Comparison of ENCODE assay signal across 24 cellular contexts in genomic region chr5:116666901-116667300, GRCh38.
"Had no signal": no experiment of that assay in that cellular context is flagged by ENCODE, and none has a peak within 500 bp of the region (broad histone marks: within the 10 kb centered on the region; RNA-seq: fewer than 3 reads in every experiment).

No MANE protein-coding gene starts in this region.

- H3K4me3 Mint-ChIP-seq: T-cell had no signal

- H3K9ac ChIP-seq: KMS-11, SK-N-SH had no signal

- H3K36me3 Mint-ChIP-seq: IgD-negative memory B cell, T-cell had no signal

- H3K27ac ChIP-seq: HL-60, KMS-11, RWPE1 had no signal

- H3K9me3 ChIP-seq: SK-N-SH had no signal

- ATAC-seq: K562, Panc1, PC-3, T-cell had no signal

- H3K4me1 Mint-ChIP-seq: T-cell had no signal

- H3K4me3 ChIP-seq: K562 had no signal

- DNase-seq: Kasumi-1, MM.1S, NCI-H1092 treated with DMSO at 0.1 percent for 48 hours, NCI-H1436, NCI-H187, NCI-H2081, NCI-H2107, NCI-H2227 treated with DMSO at 0.1 percent for 48 hours, NCI-H510A, NCI-H524 treated with DMSO at 0.1 percent for 48 hours, NCI-H69, NCI-H774, PC-3, SHP77, SK-N-SH, SW 1271, T-cell had no signal

- H3K27ac Mint-ChIP-seq: IgD-negative memory B cell, T-cell had no signal

- FAIRE-seq: HTR-8/SVneo, K562 had no signal

- H3K9me2 ChIP-seq: SK-N-SH had no signal

- H3K4me2 ChIP-seq: KMS-11, SK-N-SH had no signal
